8 cellular contexts compared by ENCODE assay signal in the genomic region with DNA sequence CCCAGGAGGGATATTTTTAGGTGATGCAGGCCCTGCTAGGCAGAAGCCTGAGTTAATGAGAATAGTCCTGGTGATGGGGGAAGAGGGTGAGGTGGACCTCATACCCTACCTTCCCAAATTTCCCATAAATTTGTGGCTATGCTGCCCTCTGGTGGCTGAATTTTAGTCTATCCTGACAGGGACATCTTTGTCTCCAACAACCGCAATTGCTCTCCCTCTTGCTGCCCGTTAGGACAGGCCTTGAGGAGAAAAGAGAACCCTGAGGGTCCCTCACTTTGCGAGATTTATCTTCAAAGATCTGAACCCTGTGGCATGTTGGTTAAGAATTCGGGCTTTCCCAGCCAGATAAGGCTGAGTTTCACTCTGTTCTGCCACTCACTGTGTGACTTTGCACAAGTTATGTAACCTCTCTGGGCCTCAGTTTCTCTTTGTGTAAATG. TPM values are rescaled to one million over a fixed set of nuclear protein-coding genes. Genes with fewer than 3 reads are reported as not detected.
DNase-seq lines count a peak whose midpoint lies in the region; TF ChIP-seq lines count a peak whose summit lies in the region.

No MANE protein-coding gene starts in this region.

- H3K9me3 Mint-ChIP-seq in Caco-2 (ENCODE audit: unreplicated experiment) = no peaks in the 10 kb centered on the region

- peaks cover 22% of the 10 kb centered on the region for H3K36me3 Mint-ChIP-seq in Caco-2 (ENCODE audit: insufficient read depth, unreplicated experiment)

- H3K36me3 ChIP-seq in Caco-2 (ENCODE audit: control insufficient read depth, insufficient read depth, low read length) = no peaks in the 10 kb centered on the region; the same call in 1 of the 2 replicates

- POLR2A ChIA-PET in Caco-2 (lab: Charles Lee) (no interaction called here), HEK293T (lab: Yijun Ruan, JAX) (no interaction called here)

- H3K27me3 Mint-ChIP-seq in Caco-2 (ENCODE audit: insufficient read depth, unreplicated experiment) = no peaks in the 10 kb centered on the region

- peaks cover 11% of the 10 kb centered on the region for H3K4me1 Mint-ChIP-seq in Caco-2 (ENCODE audit: low read depth, unreplicated experiment)

- TF ChIP-seq CTCF in Caco-2 (IDR thresholded peaks at IDR 0.05; ENCODE audit: insufficient read depth in 1 of 2, low read depth in 1 of 2, low read length in 1 of 2, severe bottlenecking in 1 of 2, unreplicated experiment in 1 of 2) (peak; percentile 60 to 69), astrocyte of the cerebellum (IDR thresholded peaks at IDR 0.05; ENCODE audit: low read depth, low read length, missing control alignments) (peak; percentile 73)

- CTCF ChIA-PET in Caco-2 (lab: Charles Lee) = interaction anchor here (1.4 kb wide), 1 partner anchor 15 kb away, joined by 9 read pairs; no protein-coding TSS in a partner anchor
- CTCF ChIA-PET in HEK293T (lab: Yijun Ruan, JAX) = interaction anchor here (1.0 to 2.8 kb wide), 7 partner anchors 10 to 59 kb away, joined by 3 to 13 read pairs (median 4); no protein-coding TSS in a partner anchor

- DNase-seq in Caco-2 (peak in 1 of 2 experiments; percentile 66), HEK293T (ENCODE audit: extremely low spot score) (peak; percentile 66), NOMO-1 (lab: John Stamatoyannopoulos, UW; ENCODE audit: unreplicated experiment in 2 of 2) (peak; percentile 16 to 39), astrocyte of the cerebellum (ENCODE audit: low read depth) (peak; percentile 13), iPS-NIHi7 (ENCODE audit: extremely low spot score) (peak; percentile 58), activated gamma-delta T cell treated with Interleukin-2 at 50 U/mL for 16 hours (no peak), HK-2 (ENCODE audit: unreplicated experiment) (no peak)
- peak; percentile 40 for DNase-seq in stimulated activated CD8-positive, alpha-beta memory T cell treated with anti-CD3 and anti-CD28 coated beads, Interleukin-12 subunit alpha, Interleukin-12 subunit beta, amount 100 ng/mL, for 1 hour (ENCODE audit: low read depth)

- intact Hi-C loops in Caco-2 (cut with micrococcal nuclease; ENCODE audit: unreplicated experiment) = no loop called here

- no peak overlapping the region for H3K4me3 Mint-ChIP-seq in Caco-2 (ENCODE audit: unreplicated experiment)

- H3K27me3 ChIP-seq in Caco-2 (replicated peaks; ENCODE audit: control insufficient read depth, insufficient read depth, low read length) = no peaks in the 10 kb centered on the region

- BruUV-seq in Caco-2 (replicated peaks; lab: Mats Ljungman, UMichigan) = no TSS peak

- peaks cover 10% of the 10 kb centered on the region for H3K4me1 ChIP-seq in Caco-2

- H3K9me3 ChIP-seq in Caco-2 = no peaks in the 10 kb centered on the region

- H3K27ac Mint-ChIP-seq in Caco-2 (ENCODE audit: unreplicated experiment) = no peak overlapping the region

- in situ Hi-C loops in astrocyte of the cerebellum (cut with HindIII; ENCODE audit: low sequenced_read_pairs) = no loop called here

- H3K4me3 ChIP-seq in Caco-2 (ENCODE audit: low read depth, low read length) (no peak overlapping the region), astrocyte of the cerebellum (ENCODE audit: low read depth, low read length) (no peak overlapping the region)

TF ChIP-seq in HEK293T, 16 proteins besides CTCF, POLR2A, EP300 and RAD21:
- no peak for TF ChIP-seq FOXA1 (IDR thresholded peaks at IDR 0.05)
- no peak for TF ChIP-seq FOXM1 (IDR thresholded peaks at IDR 0.05; ENCODE audit: borderline replicate concordance)
- TF ChIP-seq PKNOX1 (IDR thresholded peaks at IDR 0.05) = no peak
- no peak for TF ChIP-seq ELF4 (IDR thresholded peaks at IDR 0.05)
- no peak for TF ChIP-seq HDGF (IDR thresholded peaks at IDR 0.05; ENCODE audit: borderline replicate concordance)
- TF ChIP-seq NFRKB (IDR thresholded peaks at IDR 0.05) = no peak
- no peak for TF ChIP-seq ZNF384 (IDR thresholded peaks at IDR 0.05)
- no peak for TF ChIP-seq TARDBP (IDR thresholded peaks at IDR 0.05)
- no peak for TF ChIP-seq CTBP1 (IDR thresholded peaks at IDR 0.05; ENCODE audit: borderline replicate concordance)
- no peak for TF ChIP-seq L3MBTL2 (conservative IDR thresholded peaks at IDR 0.05)
- no peak for TF ChIP-seq FOXK2 (IDR thresholded peaks at IDR 0.05)
- TF ChIP-seq LEF1 (IDR thresholded peaks at IDR 0.05; ENCODE audit: borderline replicate concordance) = no peak

RNA-seq across cellular contexts. Expression of gene ZNF385A, which starts 9.8 kb away (rescaled TPM):
- total RNA-seq in Caco-2 (2022) = 8.4 and 9.4 TPM in 2 replicates

RNA-seq across cellular contexts. Expression of gene ITGA5, which starts 24.8 kb away (rescaled TPM):
- total RNA-seq in Caco-2 (2022) = 17.3 and 22.3 TPM in 2 replicates

RNA-seq across cellular contexts. Expression of gene GPR84, which starts 30.0 kb away (rescaled TPM):
- not detected in 2 replicates for total RNA-seq in Caco-2 (2022)

Comparison
In these comparisons a context has a peak if more than half of its experiments do, and no peak if none do; other contexts are left out.
1. DNase-seq: peak in HEK293T (single experiment), NOMO-1 (2 of 2), astrocyte of the cerebellum (single experiment), iPS-NIHi7 (single experiment) and stimulated activated CD8-positive, alpha-beta memory T cell treated with anti-CD3 and anti-CD28 coated beads, Interleukin-12 subunit alpha, Interleukin-12 subunit beta, amount 100 ng/mL, for 1 hour (single experiment); none in activated gamma-delta T cell treated with Interleukin-2 at 50 U/mL for 16 hours (single experiment) and HK-2 (single experiment).